Comparison of ENCODE assay signal across 8 cellular contexts in genomic region chr14:68787235-68787727, GRCh38. TPM values are rescaled to one million over a fixed set of nuclear protein-coding genes. Genes with fewer than 3 reads are reported as not detected.
A peak's percentile ranks its signal among the peaks of the same experiment; 100 is the strongest.
DNase-seq lines count a peak whose midpoint lies in the region; TF ChIP-seq lines count a peak whose summit lies in the region.

No MANE protein-coding gene starts in this region.

- no peaks in the 10 kb centered on the region for H3K9me3 Mint-ChIP-seq in chondrocyte (ENCODE audit: low read depth)

- peaks cover 61% of the 10 kb centered on the region for H3K4me1 ChIP-seq in mucosa of stomach (ENCODE audit: control insufficient read depth, insufficient read depth, low read length)

- H3K9ac ChIP-seq in mucosa of stomach (ENCODE audit: low read length) = peak overlapping the region; percentile 45

- no peaks in the 10 kb centered on the region for H3K27me3 Mint-ChIP-seq in chondrocyte (ENCODE audit: low read depth)

- H3K4me3 ChIP-seq in mucosa of stomach (ENCODE audit: low read length) = no peak overlapping the region

- H3K4me3 Mint-ChIP-seq in chondrocyte (ENCODE audit: unreplicated experiment) = peak overlapping the region; percentile 49

- peaks cover 37% of the 10 kb centered on the region for H3K36me3 Mint-ChIP-seq in chondrocyte (ENCODE audit: low read depth)

- no peaks in the 10 kb centered on the region for H3K27me3 ChIP-seq in mucosa of stomach (ENCODE audit: control insufficient read depth, insufficient read depth, low read length)

- no peak for TF ChIP-seq CTCF in chondrocyte (IDR thresholded peaks at IDR 0.05)

- H3K27ac Mint-ChIP-seq in chondrocyte (ENCODE audit: unreplicated experiment) = peak overlapping the region; percentile 89

- peaks cover 52% of the 10 kb centered on the region for H3K4me1 Mint-ChIP-seq in chondrocyte (ENCODE audit: low read depth)

- H3K9me3 ChIP-seq in mucosa of stomach (ENCODE audit: control insufficient read depth, low read length) = no peaks in the 10 kb centered on the region

- DNase-seq in Ammon's horn (ENCODE audit: low spot score) (peak; percentile 28), RKO (ENCODE audit: low spot score) (peak; percentile 94), chondrocyte (ENCODE audit: low spot score) (no peak), HUDEP-2 (lab: John Stamatoyannopoulos, UW; ENCODE audit: unreplicated experiment in 76 of 76) (no peak), NCI-H526 treated with DMSO at 0.1 percent for 48 hours (lab: John Stamatoyannopoulos, UW) (no peak), NCI-H2107 treated with DMSO at 0.1 percent for 48 hours (lab: John Stamatoyannopoulos, UW; ENCODE audit: unreplicated experiment) (no peak), NCI-H446 (lab: John Stamatoyannopoulos, UW) (no peak)

- H3K36me3 ChIP-seq in mucosa of stomach (ENCODE audit: control insufficient read depth, insufficient read depth, low read length) = peaks cover 28% of the 10 kb centered on the region

RNA-seq across cellular contexts. Expression of gene ZFP36L1, which starts 5.6 kb away (rescaled TPM):
- 82.5 to 195 TPM (median 180 TPM) in 3 replicates for total RNA-seq in chondrocyte

Comparison
In these comparisons a context has a peak if more than half of its experiments do, and no peak if none do; other contexts are left out.
1. DNase-seq: peak in Ammon's horn (single experiment) and RKO (single experiment); none in chondrocyte (single experiment), HUDEP-2 (0 of 76), NCI-H526 treated with DMSO at 0.1 percent for 48 hours (single experiment), NCI-H2107 treated with DMSO at 0.1 percent for 48 hours (single experiment) and NCI-H446 (0 of 2).